Comparison of ENCODE assay signal across 8 cellular contexts in genomic region chr15:74460298-74460697, GRCh38. TPM values are rescaled to one million over a fixed set of nuclear protein-coding genes. Genes with fewer than 3 reads are reported as not detected.
A peak's percentile ranks its signal among the peaks of the same experiment; 100 is the strongest.
DNase-seq lines count a peak whose midpoint lies in the region; ATAC-seq and TF ChIP-seq lines count a peak whose summit lies in the region.

No MANE protein-coding gene starts in this region.

- peak overlapping the region; percentile 73 for H3K4me3 ChIP-seq in PC-9
- peak overlapping the region; percentile 82 to 91 (median 86) for H3K4me3 ChIP-seq in esophagus squamous epithelium
- H3K4me3 ChIP-seq in sigmoid colon = peak overlapping the region; percentile 51 to 74 (median 61)

- peaks cover 9% of the 10 kb centered on the region for H3K79me2 ChIP-seq in PC-9 (ENCODE audit: low read depth)

- no peaks in the 10 kb centered on the region for H3K27me3 ChIP-seq in PC-9 (ENCODE audit: insufficient read depth, low read depth)
- H3K27me3 ChIP-seq in esophagus squamous epithelium = no peaks in the 10 kb centered on the region
- H3K27me3 ChIP-seq in sigmoid colon = no peaks in the 10 kb centered on the region

- intact Hi-C loops in PC-9 (cut with micrococcal nuclease; ENCODE audit: unreplicated experiment) (no loop called here), esophagus squamous epithelium (cut with DNase I) (no loop called here), sigmoid colon (cut with DNase I) (no loop called here)

- H2AFZ ChIP-seq in PC-9 = peak overlapping the region; percentile 88

- H3K9me2 ChIP-seq in PC-9 (ENCODE audit: insufficient read depth) = no peaks in the 10 kb centered on the region

- H3K4me2 ChIP-seq in PC-9 = peak overlapping the region; percentile 97

- H3K4me1 ChIP-seq in PC-9 (replicated peaks; ENCODE audit: insufficient read depth) = 0 out of 2 replicates have a peak, but pooled peaks cover 7% of the 10 kb centered on the region
- H3K4me1 ChIP-seq in esophagus squamous epithelium = peaks cover 10 to 29% (median 18%) of the 10 kb centered on the region in 3 donors
- peaks cover 0 to 21% (median 17%) of the 10 kb centered on the region in 4 donors for H3K4me1 ChIP-seq in sigmoid colon

- H3K27ac ChIP-seq in PC-9 = peak overlapping the region; percentile 41
- peak overlapping the region; percentile 75 to 91 (median 88) for H3K27ac ChIP-seq in esophagus squamous epithelium
- H3K27ac ChIP-seq in sigmoid colon = peak overlapping the region; percentile 77 to 83 (median 81)

- TF ChIP-seq POLR2A in GM18505 (IDR thresholded peaks at IDR 0.05; ENCODE audit: borderline replicate concordance, extremely low read depth, insufficient read depth, insufficient read length) (no peak), esophagus squamous epithelium (IDR thresholded peaks at IDR 0.05) (no peak), sigmoid colon (IDR thresholded peaks at IDR 0.05) (no peak)

- peak in 1 of 4 donors; percentile 11 for TF ChIP-seq EP300 in sigmoid colon (IDR thresholded peaks at IDR 0.05)

- CTCF ChIA-PET in PC-9 (lab: Charles Lee) (interaction anchor here (1.1 kb wide), 1 partner anchor 53 kb away, joined by 3 read pairs; no protein-coding TSS in a partner anchor), HEK293T (lab: Yijun Ruan, JAX) (interaction anchor here (1.7 kb wide), 1 partner anchor 86 kb away, joined by 4 read pairs; no protein-coding TSS in a partner anchor)

- TF ChIP-seq CTCF in PC-9 (conservative IDR thresholded peaks at IDR 0.05) (no peak), esophagus squamous epithelium (IDR thresholded peaks at IDR 0.05) (no peak), sigmoid colon (IDR thresholded peaks at IDR 0.05) (no peak)

- 34 to 42% methylated on average over 2 of the region's 2 CpGs for WGBS in esophagus squamous epithelium, 2 donors
- WGBS in sigmoid colon, 2 donors = 43 to 58% methylated on average over 2 of the region's 2 CpGs

- no peaks in the 10 kb centered on the region for H3K9me3 ChIP-seq in PC-9 (ENCODE audit: insufficient read depth, low read depth)
- no peaks in the 10 kb centered on the region for H3K9me3 ChIP-seq in esophagus squamous epithelium
- H3K9me3 ChIP-seq in sigmoid colon = no peaks in the 10 kb centered on the region

- ATAC-seq in GM18505 (IDR thresholded peaks at IDR 0.05; ENCODE audit: unreplicated experiment) (peak; percentile 31), GM21717 (IDR thresholded peaks at IDR 0.05; ENCODE audit: unreplicated experiment) (no peak)

- POLR2A ChIA-PET in PC-9 (lab: Charles Lee; ENCODE audit: unreplicated experiment) (no interaction called here), HEK293T (lab: Yijun Ruan, JAX) (interaction anchor here (0.8 to 3.9 kb wide), 24 partner anchors 11 to 236 kb away, joined by 3 to 31 read pairs (median 7); partner anchors contain the start of genes ARID3B, CLK3 and EDC3)

- H3F3A ChIP-seq in PC-9 (ENCODE audit: insufficient read depth, low read depth) = 0 out of 2 replicates have a peak, but pooled peaks cover 11% of the 10 kb centered on the region

- H3K36me3 ChIP-seq in PC-9 (ENCODE audit: low read depth) (no peaks in the 10 kb centered on the region), esophagus squamous epithelium (peaks cover 0 to 33% (median 3%) of the 10 kb centered on the region in 3 donors), sigmoid colon (peaks cover 0 to 29% (median 9%) of the 10 kb centered on the region in 4 donors)

- no peaks in the 10 kb centered on the region for H4K20me1 ChIP-seq in PC-9 (ENCODE audit: insufficient read depth)

- no peak for DNase-seq in PC-9
- no peak for DNase-seq in esophagus squamous epithelium (lab: John Stamatoyannopoulos, UW)
- no peak for DNase-seq in sigmoid colon
- DNase-seq in mucosa of gallbladder (ENCODE audit: low spot score) = no peak
- no peak for DNase-seq in HEK293T (ENCODE audit: extremely low spot score)
- DNase-seq in HCEC 1CT = no peak

- BruUV-seq in PC-9 (replicated peaks; lab: Mats Ljungman, UMichigan) = no TSS peak

TF ChIP-seq in HEK293T, 16 proteins besides CTCF, POLR2A, EP300 and RAD21:
- TF ChIP-seq NFRKB (IDR thresholded peaks at IDR 0.05) (no peak), ELF4 (IDR thresholded peaks at IDR 0.05) (no peak), FOXK2 (IDR thresholded peaks at IDR 0.05) (no peak), SUZ12 (IDR thresholded peaks at IDR 0.05) (no peak), L3MBTL2 (conservative IDR thresholded peaks at IDR 0.05) (no peak), LEF1 (IDR thresholded peaks at IDR 0.05; ENCODE audit: borderline replicate concordance) (no peak), BHLHE40 (IDR thresholded peaks at IDR 0.05; ENCODE audit: borderline replicate concordance) (no peak), FOXM1 (IDR thresholded peaks at IDR 0.05; ENCODE audit: borderline replicate concordance) (no peak), SP1 (IDR thresholded peaks at IDR 0.05) (no peak), ZNF384 (IDR thresholded peaks at IDR 0.05) (no peak), HDGF (IDR thresholded peaks at IDR 0.05; ENCODE audit: borderline replicate concordance) (no peak), CTBP1 (IDR thresholded peaks at IDR 0.05; ENCODE audit: borderline replicate concordance) (no peak), TARDBP (IDR thresholded peaks at IDR 0.05) (no peak), FOXA1 (IDR thresholded peaks at IDR 0.05) (no peak)
- TF ChIP-seq, protein P1, sequence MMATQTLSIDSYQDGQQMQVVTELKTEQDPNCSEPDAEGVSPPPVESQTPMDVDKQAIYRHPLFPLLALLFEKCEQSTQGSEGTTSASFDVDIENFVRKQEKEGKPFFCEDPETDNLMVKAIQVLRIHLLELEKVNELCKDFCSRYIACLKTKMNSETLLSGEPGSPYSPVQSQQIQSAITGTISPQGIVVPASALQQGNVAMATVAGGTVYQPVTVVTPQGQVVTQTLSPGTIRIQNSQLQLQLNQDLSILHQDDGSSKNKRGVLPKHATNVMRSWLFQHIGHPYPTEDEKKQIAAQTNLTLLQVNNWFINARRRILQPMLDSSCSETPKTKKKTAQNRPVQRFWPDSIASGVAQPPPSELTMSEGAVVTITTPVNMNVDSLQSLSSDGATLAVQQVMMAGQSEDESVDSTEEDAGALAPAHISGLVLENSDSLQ (IDR thresholded peaks at IDR 0.05) = no peak

RNA-seq across cellular contexts. Expression of gene UBL7, which starts 0.7 kb away (rescaled TPM):
- 73.9 and 89.6 TPM in 2 replicates for total RNA-seq in PC-9 (2021)
- 10 to 100 TPM; 31.2 to 44.0 (median 35.2) TPM for total RNA-seq in esophagus squamous epithelium
- total RNA-seq in sigmoid colon = 10 to 100 TPM; 48.5 to 85.5 (median 57.7) TPM
- 10 to 100 TPM; 32.4 to 34.4 (median 34.0) TPM for polyA plus RNA-seq in sigmoid colon
- 43.1 TPM for total RNA-seq in mucosa of gallbladder

RNA-seq across cellular contexts. Expression of gene SEMA7A, which starts 26.5 kb away (rescaled TPM):
- total RNA-seq in PC-9 (2021) (8.3 and 14.5 TPM in 2 replicates), esophagus squamous epithelium (1 to 10 TPM; 1.2 to 7.5 (median 2.9) TPM), sigmoid colon (1 to 10 TPM in 2 of 4 donors, under 1 TPM in 2; 0.28 to 3.5 (median 0.86) TPM), mucosa of gallbladder (3.2 TPM)
- 1 to 10 TPM in 2 of 3 donors, not detected in 1; 1.4 to 9.8 TPM for polyA plus RNA-seq in sigmoid colon
